ENCODE assay signal across 22 cellular contexts in the genomic region with DNA sequence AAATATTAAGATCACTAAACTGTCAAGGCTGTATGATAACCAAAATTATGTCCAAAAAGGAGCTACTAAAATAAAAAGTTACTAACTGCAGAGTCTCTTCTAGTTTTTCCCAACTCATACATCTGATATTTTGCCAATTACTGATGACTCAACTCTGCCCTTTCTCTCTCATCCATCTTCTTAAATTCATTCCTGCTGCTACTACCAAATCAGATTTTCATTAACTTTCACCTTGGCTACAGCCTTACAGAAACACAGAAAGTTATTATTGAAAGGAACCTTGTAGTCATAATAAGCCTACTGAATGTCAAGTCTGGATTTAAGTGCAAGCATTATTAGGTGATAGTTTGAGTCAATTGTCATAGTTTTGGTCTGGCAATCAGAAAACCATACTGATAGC.
DNase-seq lines count a peak whose midpoint lies in the region; ATAC-seq and TF ChIP-seq lines count a peak whose summit lies in the region.
"Had no signal": no experiment of that assay in that cellular context is flagged by ENCODE, and none has a peak within 500 bp of the region (broad histone marks: within the 10 kb centered on the region; RNA-seq: fewer than 3 reads in every experiment).

No MANE protein-coding gene starts in this region.

- H3K4me2 ChIP-seq in GM23248 (ENCODE audit: unreplicated experiment) = no peak overlapping the region

- in situ Hi-C loops in GM23248 (cut with MboI) = no loop called here

- H3K36me3 ChIP-seq in ACC112 (ENCODE audit: insufficient read depth, low read length) (peaks cover 5% of the 10 kb centered on the region; the same call in 1 of the 2 replicates), GM23248 (ENCODE audit: low read depth) (peaks cover 15% of the 10 kb centered on the region; the same call in 1 of the 2 replicates)
- H3K36me3 ChIP-seq: neutrophil, right atrium auricular region had no signal

- TF ChIP-seq CTCF in fibroblast of the aortic adventitia (IDR thresholded peaks at IDR 0.05; ENCODE audit: insufficient read depth, low read length) = no peak

- peaks cover 11% of the 10 kb centered on the region; the same call in 1 of the 2 replicates for H3F3A ChIP-seq in GM23248 (ENCODE audit: insufficient read depth)

- H3K79me2 ChIP-seq in ACC112 (ENCODE audit: control insufficient read depth, insufficient read depth, low read length, unreplicated experiment) (no peaks in the 10 kb centered on the region), GM23248 (ENCODE audit: insufficient read depth) (no peaks in the 10 kb centered on the region)

- H3K27ac ChIP-seq in ACC112 (ENCODE audit: low read depth, low read length) = 0 out of 2 replicates have a peak overlapping the region, but pooled peaks have one; percentile 7
- peak overlapping the region; percentile 52 for H3K27ac ChIP-seq in GM23248
- H3K27ac ChIP-seq: neutrophil, right atrium auricular region, tibial nerve had no signal

- no peak overlapping the region for H3K9ac ChIP-seq in GM23248

- ATAC-seq in GM21529 (IDR thresholded peaks at IDR 0.05; ENCODE audit: unreplicated experiment) = no peak
- ATAC-seq: HCT116; left ventricle myocardium superior; stimulated activated naive B cell treated with anti-CD40 and anti-IgM and Interleukin-4, amounts not matched to agents 10 μg/mL and 1 μg/mL and 100 μg/mL, for 72 hours had no signal

- no peak overlapping the region for H2AFZ ChIP-seq in ACC112 (ENCODE audit: low read length, unreplicated experiment)
- no peak overlapping the region for H2AFZ ChIP-seq in GM23248

- H3K4me1 ChIP-seq in ACC112 (ENCODE audit: control insufficient read depth, insufficient read depth, low read length, unreplicated experiment) (peaks cover 18% of the 10 kb centered on the region), GM23248 (ENCODE audit: insufficient read depth) (peaks cover 23% of the 10 kb centered on the region)
- H3K4me1 ChIP-seq: right atrium auricular region had no signal

- DNase-seq in GM23248 (peak; percentile 68), amniotic stem cell (lab: John Stamatoyannopoulos, UW) (peak; percentile 15), fibroblast of the aortic adventitia (ENCODE audit: low read depth) (peak; percentile 84), HUDEP-2 (lab: John Stamatoyannopoulos, UW; ENCODE audit: unreplicated experiment in 76 of 76) (no peak), activated gamma-delta T cell treated with Interleukin-2 at 50 U/mL for 16 hours (no peak), DMS53 (lab: John Stamatoyannopoulos, UW) (no peak)
- DNase-seq: ACHN; activated B cell treated with CpG ODN at 0.5 μM for 24 hours; CD8-positive, alpha-beta memory T cell; DND-41; endodermal cell; KBM-7; left ventricle myocardium superior; NCI-H1048; NCI-H69; stimulated activated naive B cell treated with anti-CD40 and anti-IgM and Interleukin-4, amounts not matched to agents 10 μg/mL and 1 μg/mL and 100 μg/mL, for 72 hours had no signal

- H4K20me1 ChIP-seq in GM23248 (ENCODE audit: insufficient read depth) = no peaks in the 10 kb centered on the region

- H3K9me2 ChIP-seq in GM23248 (ENCODE audit: insufficient read depth) = no peaks in the 10 kb centered on the region

- H3K4me3 ChIP-seq in ACC112 (ENCODE audit: low read depth, low read length) (no peak overlapping the region), GM23248 (no peak overlapping the region), fibroblast of the aortic adventitia (ENCODE audit: low read depth, low read length) (no peak overlapping the region)
- H3K4me3 ChIP-seq: right atrium auricular region, tibial nerve had no signal

- H3K27me3 ChIP-seq in ACC112 (ENCODE audit: insufficient read depth, low read length) (no peaks in the 10 kb centered on the region), GM23248 (replicated peaks; ENCODE audit: insufficient read depth) (no peaks in the 10 kb centered on the region)
- H3K27me3 ChIP-seq: neutrophil, right atrium auricular region, tibial nerve had no signal

- H3K9me3 ChIP-seq in GM23248 (ENCODE audit: low read depth) = peaks cover 9% of the 10 kb centered on the region
- H3K9me3 ChIP-seq: neutrophil had no signal

Comparison
In these comparisons a context has a peak if more than half of its experiments do, and no peak if none do; other contexts are left out.
1. DNase-seq: peak in GM23248 (single experiment), amniotic stem cell (single experiment) and fibroblast of the aortic adventitia (single experiment); none in HUDEP-2 (0 of 76), activated gamma-delta T cell treated with Interleukin-2 at 50 U/mL for 16 hours (single experiment) and DMS53 (single experiment).